ENCODE assay signal across 26 cellular contexts in the genomic region with DNA sequence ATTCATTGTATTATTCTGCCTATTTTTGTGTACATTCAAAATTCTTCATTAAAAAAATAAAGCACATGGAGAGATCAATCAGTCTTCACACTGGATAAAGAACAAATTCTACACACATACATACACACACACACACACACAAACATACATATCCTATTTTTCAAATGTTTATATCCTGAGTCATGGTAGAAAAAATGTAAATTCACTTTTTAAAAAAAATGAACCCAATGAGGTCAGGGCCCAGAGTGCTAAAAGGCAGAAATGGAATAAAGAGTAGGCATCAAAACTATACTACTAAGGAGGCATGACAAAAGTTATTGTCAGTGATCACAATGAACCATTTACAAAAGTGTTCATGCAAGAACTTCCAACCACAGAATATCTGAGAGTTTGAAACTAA. TPM values are rescaled to one million over a fixed set of nuclear protein-coding genes. Genes with fewer than 3 reads are reported as not detected.
"Had no signal": no experiment of that assay in that cellular context is flagged by ENCODE, and none has a peak within 500 bp of the region (broad histone marks: within the 10 kb centered on the region; RNA-seq: fewer than 3 reads in every experiment).

No MANE protein-coding gene starts in this region.

- H3K4me3 ChIP-seq: dorsolateral prefrontal cortex, heart right ventricle, lower lobe of right lung, tibial artery had no signal

- H3K27ac ChIP-seq: dorsolateral prefrontal cortex, heart right ventricle, lower lobe of right lung, tibial artery, VCaP had no signal

- FAIRE-seq: endothelial cell of umbilical vein, urothelium cell line had no signal

- H3K9me3 ChIP-seq: heart right ventricle, lower lobe of right lung, tibial artery had no signal

- H3K4me1 ChIP-seq: heart right ventricle, lower lobe of right lung, tibial artery had no signal

- DNase-seq: activated CD4-positive, alpha-beta memory T cell treated with anti-CD3 and anti-CD28 coated beads, Interleukin-2, amount 10 ng/mL, durations not matched to agents 7 days and 5 days; activated CD4-positive, alpha-beta T cell treated with anti-CD3 and anti-CD28 coated beads, Interleukin-2, amount 10 ng/mL, durations not matched to agents 24 days and 14 days; activated effector memory CD4-positive, alpha-beta T cell treated with anti-CD3 and anti-CD28 coated beads, Interleukin-2, amount 50 U/mL, for 16 hours; activated naive CD4-positive, alpha-beta T cell treated with anti-CD3 and anti-CD28 coated beads, Interleukin-2, amount 10 ng/mL, durations not matched to agents 7 days and 5 days; anterior cingulate cortex; central memory CD4-positive, alpha-beta T cell; dorsolateral prefrontal cortex; effector memory CD8-positive, alpha-beta T cell; foreskin fibroblast; heart right ventricle; kidney; lower lobe of right lung; mesendoderm; naive thymus-derived CD4-positive, alpha-beta T cell; small intestine; stimulated activated CD4-positive, alpha-beta T cell treated with anti-CD3 and anti-CD28 coated beads, Interleukin-2, amount 100 ng/mL, for 24 hours; stimulated activated naive CD8-positive, alpha-beta T cell treated with anti-CD3 and anti-CD28 coated beads, Interleukin-15, amount 100 ng/mL, for 72 hours; tibial artery had no signal

- H3K27me3 ChIP-seq: dorsolateral prefrontal cortex, heart right ventricle, tibial artery had no signal

- ATAC-seq: activated CD4-positive, CD25-positive, alpha-beta regulatory T cell treated with anti-CD3 and anti-CD28 coated beads, Interleukin-2, amount 50 U/mL, for 24 hours; effector memory CD8-positive, alpha-beta T cell; esophagus mucosa; heart right ventricle; lower lobe of right lung; naive thymus-derived CD4-positive, alpha-beta T cell; sciatic nerve; stimulated activated effector memory CD8-positive, alpha-beta T cell treated with anti-CD3 and anti-CD28 coated beads, Interleukin-12 subunit alpha, Interleukin-12 subunit beta, amount 100 ng/mL, for 72 hours; stimulated activated naive CD8-positive, alpha-beta T cell treated with anti-CD3 and anti-CD28 coated beads, Interleukin-15, amount 100 ng/mL, for 72 hours had no signal

RNA-seq across cellular contexts. Expression of a gene that starts 29.3 kb away (rescaled TPM):
- total RNA-seq: renal cortical epithelial cell had no signal
